In genomic region chr7:155002411-155003214, GRCh38 we compare ENCODE assay signal across 8 cellular contexts. TPM values are rescaled to one million over a fixed set of nuclear protein-coding genes. Genes with fewer than 3 reads are reported as not detected.
DNase-seq lines count a peak whose midpoint lies in the region; ATAC-seq and TF ChIP-seq lines count a peak whose summit lies in the region.

PAXIP1 (minus strand) TSS chr7:155003124; CDS start chr7:155002929, 195 bp downstream.

- H3K4me3 Mint-ChIP-seq in GM23338 (peak within 1 kb of the TSS; percentile 93), WTC11 (peak within 1 kb of the TSS; percentile 94)

- H3K9me3 ChIP-seq in Karpas-422 (ENCODE audit: low read length) (no peaks in the 10 kb centered on the region), liver (ENCODE audit: control insufficient read depth in 4 of 4, low read length in 3 of 4) (no peaks in the 10 kb centered on the region)

- peaks cover 18% of the 10 kb centered on the region for H4K20me1 ChIP-seq in GM23338 (replicated peaks; ENCODE audit: insufficient read depth)
- H4K20me1 ChIP-seq in Karpas-422 (ENCODE audit: insufficient read depth, low read depth, low read length): no peaks in the 10 kb centered on the region

- H3K9me3 Mint-ChIP-seq in GM23338 (no peaks in the 10 kb centered on the region), WTC11 (no peaks in the 10 kb centered on the region)

- peaks cover 10% of the 10 kb centered on the region for H3K4me1 ChIP-seq in GM23338 (ENCODE audit: insufficient read depth)
- H3K4me1 ChIP-seq in Karpas-422 (ENCODE audit: low read length): peaks cover 24% of the 10 kb centered on the region
- H3K4me1 ChIP-seq in liver (ENCODE audit: control insufficient read depth in 4 of 4, insufficient read depth in 4 of 4, low read length in 3 of 4): peaks cover 2 to 11% (median 3%) of the 10 kb centered on the region in 4 donors

- H3K27me3 Mint-ChIP-seq in GM23338 (ENCODE audit: insufficient read depth, low read depth, poor library complexity) (peaks cover 6% of the 10 kb centered on the region), WTC11 (ENCODE audit: low read depth) (no peaks in the 10 kb centered on the region)

- TF ChIP-seq RAD21 in liver (IDR thresholded peaks at IDR 0.05): no peak

- TF ChIP-seq CTCF in GM23338 (conservative IDR thresholded peaks at IDR 0.05; ENCODE audit: low read depth in 2 of 2) (no peak), WTC11 (IDR thresholded peaks at IDR 0.05) (no peak), choroid plexus epithelial cell (conservative IDR thresholded peaks at IDR 0.05; ENCODE audit: low read depth, low read length) (no peak), liver (IDR thresholded peaks at IDR 0.05; ENCODE audit: low read depth, low read length, missing input control) (no peak)

- WGBS in liver: 1% methylated on average over 128 of the region's 128 CpGs

- H3K4me3 ChIP-seq in GM23338 (peak within 1 kb of the TSS; percentile 90), Karpas-422 (ENCODE audit: low read length) (peak within 1 kb of the TSS; percentile 90), choroid plexus epithelial cell (ENCODE audit: low read depth, low read length) (peak within 1 kb of the TSS; percentile 88), liver (ENCODE audit: low read depth in 1 of 3, low read length in 3 of 3) (peak within 1 kb of the TSS; percentile 77 to 98 (median 84))

- H3K27me3 ChIP-seq in GM23338 (ENCODE audit: insufficient read depth): no peaks in the 10 kb centered on the region
- no peaks in the 10 kb centered on the region for H3K27me3 ChIP-seq in Karpas-422 (ENCODE audit: low read length)
- H3K27me3 ChIP-seq in liver (ENCODE audit: control insufficient read depth in 4 of 4, insufficient read depth in 4 of 4, low read length in 3 of 4): no peaks in the 10 kb centered on the region

- peaks cover 60% of the 10 kb centered on the region for H3K79me2 ChIP-seq in GM23338 (replicated peaks; ENCODE audit: insufficient read depth)
- peaks cover 63% of the 10 kb centered on the region for H3K79me2 ChIP-seq in Karpas-422 (ENCODE audit: low read length)

- ATAC-seq in GM23338 (peak; percentile 45), WTC11 (peak; percentile 65)

- H3K4me1 Mint-ChIP-seq in GM23338: peaks cover 13% of the 10 kb centered on the region
- peaks cover 17% of the 10 kb centered on the region for H3K4me1 Mint-ChIP-seq in WTC11

- H2AFZ ChIP-seq in GM23338 (peak within 1 kb of the TSS; percentile 59; the same call in 1 of the 2 replicates), Karpas-422 (ENCODE audit: low read length) (peak within 1 kb of the TSS; percentile 48; the same call in 1 of the 2 replicates)

- H3K9me2 ChIP-seq in GM23338 (ENCODE audit: insufficient read depth) (no peaks in the 10 kb centered on the region), Karpas-422 (replicated peaks; ENCODE audit: insufficient read depth, low read length) (no peaks in the 10 kb centered on the region)

- peak; percentile 59 to 82 for DNase-seq in NCI-H2081 (lab: John Stamatoyannopoulos, UW)
- DNase-seq in NCI-H2081 treated with DMSO at 0.1 percent for 48 hours (lab: John Stamatoyannopoulos, UW): no peak
- DNase-seq in GM23338 (ENCODE audit: low spot score): peak; percentile 68
- peak; percentile 84 for DNase-seq in Karpas-422
- DNase-seq in WTC11 (ENCODE audit: low spot score): peak; percentile 54
- no peak for DNase-seq in choroid plexus epithelial cell (ENCODE audit: low read depth)
- peak in 2 of 3 experiments; percentile 41 to 56 for DNase-seq in stimulated activated CD4-positive, alpha-beta T cell treated with anti-CD3 and anti-CD28 coated beads, TNF-alpha, amount 100 ng/mL, for 24 hours (ENCODE audit: low read depth in 3 of 3)

- H3K27ac Mint-ChIP-seq in GM23338: peak within 1 kb of the TSS; percentile 91
- peak within 1 kb of the TSS; percentile 96 for H3K27ac Mint-ChIP-seq in WTC11

- POLR2A ChIA-PET in WTC11 (lab: Charles Lee): no interaction called here

- peaks cover 3% of the 10 kb centered on the region; the same call in 1 of the 2 replicates for H3F3A ChIP-seq in GM23338 (replicated peaks; ENCODE audit: low read depth)

- H3K27ac ChIP-seq in GM23338 (ENCODE audit: low read depth) (peak within 1 kb of the TSS; percentile 75; the same call in 1 of the 2 replicates), Karpas-422 (ENCODE audit: low read length) (peak within 1 kb of the TSS; percentile 54; the same call in 1 of the 2 replicates), liver (ENCODE audit: low read depth in 1 of 2, low read length in 2 of 2) (peak within 1 kb of the TSS; percentile 86 to 95)

- CTCF ChIA-PET in WTC11 (lab: Charles Lee): interaction anchor here (1.6 kb wide), 1 partner anchor 343 kb away, joined by 3 read pairs; no protein-coding TSS in a partner anchor

- H3K4me2 ChIP-seq in GM23338 (peak within 1 kb of the TSS; percentile 96), Karpas-422 (ENCODE audit: low read depth, low read length, poor library complexity, severe bottlenecking) (peak within 1 kb of the TSS; percentile 91)

- H3K36me3 ChIP-seq in GM23338 (ENCODE audit: insufficient read depth) (peaks cover 3% of the 10 kb centered on the region), Karpas-422 (ENCODE audit: insufficient read depth, low read length) (peaks cover 16% of the 10 kb centered on the region; the same call in 1 of the 2 replicates), liver (ENCODE audit: control insufficient read depth in 4 of 4, insufficient read depth in 3 of 4, low read depth in 1 of 4, low read length in 3 of 4) (peaks cover 1 to 4% (median 4%) of the 10 kb centered on the region in 4 donors)

- H3K9ac ChIP-seq in Karpas-422 (ENCODE audit: low read length): peak within 1 kb of the TSS; percentile 97
- peak within 1 kb of the TSS; percentile 57 to 84 for H3K9ac ChIP-seq in liver (ENCODE audit: low read depth in 1 of 2, low read length in 2 of 2)

- H3K36me3 Mint-ChIP-seq in GM23338 (ENCODE audit: low read depth): peaks cover 20% of the 10 kb centered on the region
- H3K36me3 Mint-ChIP-seq in WTC11: peaks cover 5% of the 10 kb centered on the region

TF ChIP-seq in GM23338, 12 proteins besides CTCF, POLR2A, EP300 and RAD21:
- no peak for TF ChIP-seq ETS1 (IDR thresholded peaks at IDR 0.05)
- no peak for TF ChIP-seq ZNF114 (CRISPR knock-in tag; IDR thresholded peaks at IDR 0.05)
- TF ChIP-seq POLR2AphosphoS5 (IDR thresholded peaks at IDR 0.05; ENCODE audit: low read depth): peak; percentile 30; the same call in 1 of the 2 replicates
- no peak for TF ChIP-seq EZH2 (IDR thresholded peaks at IDR 0.05; ENCODE audit: low read depth, unreplicated experiment)
- TF ChIP-seq CREB1 (CRISPR knock-in tag; IDR thresholded peaks at IDR 0.05; ENCODE audit: low read depth): no peak

TF ChIP-seq in WTC11, 78 proteins besides CTCF, POLR2A, EP300 and RAD21 (continues in another document):
- TF ChIP-seq GRHL2 (CRISPR knock-in tag; IDR thresholded peaks at IDR 0.05; ENCODE audit: insufficient replicate concordance, severe bottlenecking) (no peak), USF1 (CRISPR knock-in tag; IDR thresholded peaks at IDR 0.05) (no peak), ZNF671 (CRISPR knock-in tag; IDR thresholded peaks at IDR 0.05) (no peak)

TF ChIP-seq in liver, 16 proteins besides CTCF, POLR2A, EP300 and RAD21 (continues in another document):
- TF ChIP-seq GABPA (IDR thresholded peaks at IDR 0.05 in 1 of 2, conservative IDR thresholded peaks at IDR 0.05 in 1 of 2) (no peak), SP1 (IDR thresholded peaks at IDR 0.05) (no peak), NR2F2 (IDR thresholded peaks at IDR 0.05) (no peak), RXRA (IDR thresholded peaks at IDR 0.05) (no peak), YY1 (IDR thresholded peaks at IDR 0.05) (no peak), JUND (IDR thresholded peaks at IDR 0.05) (no peak), EGR1 (IDR thresholded peaks at IDR 0.05; ENCODE audit: low read depth in 2 of 2) (no peak), TAF1 (conservative IDR thresholded peaks at IDR 0.05) (no peak), REST (IDR thresholded peaks at IDR 0.05) (no peak), FOXA1 (IDR thresholded peaks at IDR 0.05) (no peak)

RNA-seq across cellular contexts. Expression of gene PAXIP1, which starts in this region (rescaled TPM):
- 32.8 and 36.9 TPM in 2 replicates for total RNA-seq in GM23338 (2014; rRNA removed; shearing (Covaris generic))
- polyA plus RNA-seq in GM23338 (2016; fragmentation: Nextera tagmentation; extraction: Ambion mirVana): 11.2 and 12.5 TPM in 2 replicates
- total RNA-seq in Karpas-422 (2014; rRNA removed; shearing (Covaris generic); ENCODE audit: low replicate concordance): 16.1 and 23.2 TPM in 2 replicates
- total RNA-seq in WTC11 (2021): 29.4 to 34.1 TPM (median 32.6 TPM) in 3 replicates
- 10 to 100 TPM in 1 of 2 donors, 1 to 10 TPM in 1; 8.5 to 10.1 TPM for total RNA-seq in liver
- polyA plus RNA-seq in liver: 1 to 10 TPM; 2.0 to 3.0 TPM

Comparison
In these comparisons a context has a peak if more than half of its experiments do, and no peak if none do; other contexts are left out.
1. DNase-seq: peak in NCI-H2081 (2 of 2), GM23338 (single experiment), Karpas-422 (single experiment), WTC11 (single experiment) and stimulated activated CD4-positive, alpha-beta T cell treated with anti-CD3 and anti-CD28 coated beads, TNF-alpha, amount 100 ng/mL, for 24 hours (2 of 3); none in NCI-H2081 treated with DMSO at 0.1 percent for 48 hours (single experiment) and choroid plexus epithelial cell (single experiment).
2. Peak in every context shown above with its lines, with median percentiles within 50 percentile points of each other: H3K27ac ChIP-seq and H3K4me3 ChIP-seq.